ENCODE assay signal across 1 cellular context in genomic region chr7:152735443-152736004, GRCh38.
TF ChIP-seq lines count a peak whose summit lies in the region.

No MANE protein-coding gene starts in this region.

TF ChIP-seq in WTC11, 78 proteins besides CTCF, POLR2A, EP300 and RAD21 (continued from another document):
- TF ChIP-seq FOXP4 (CRISPR knock-in tag; IDR thresholded peaks at IDR 0.05), result no peak
